In genomic region chr19:10388957-10389356, GRCh38 we compare ENCODE assay signal across 8 cellular contexts. TPM values are rescaled to one million over a fixed set of nuclear protein-coding genes. Genes with fewer than 3 reads are reported as not detected.
DNase-seq lines count a peak whose midpoint lies in the region; ATAC-seq and TF ChIP-seq lines count a peak whose summit lies in the region.

No MANE protein-coding gene starts in this region.

- TF ChIP-seq POLR2A in lower leg skin (IDR thresholded peaks at IDR 0.05) = no peak

- no peaks in the 10 kb centered on the region for H3K4me1 ChIP-seq in HAP-1

- peaks cover 37% of the 10 kb centered on the region for H3K36me3 Mint-ChIP-seq in activated CD4-positive, alpha-beta T cell treated with anti-CD3 and anti-CD28 coated beads, Interleukin-2, amount 10 ng/mL, durations not matched to agents 24 days and 14 days (ENCODE audit: low read depth)

- no peaks in the 10 kb centered on the region for H3K27me3 ChIP-seq in HAP-1 (ENCODE audit: low read depth)

- H3K4me3 Mint-ChIP-seq in activated CD4-positive, alpha-beta T cell treated with anti-CD3 and anti-CD28 coated beads, Interleukin-2, amount 10 ng/mL, durations not matched to agents 24 days and 14 days = no peak overlapping the region

- no peak overlapping the region for H3K4me3 ChIP-seq in AG10803 (ENCODE audit: low read length)
- no peak overlapping the region for H3K4me3 ChIP-seq in HAP-1
- no peak overlapping the region for H3K4me3 ChIP-seq in lower leg skin (ENCODE audit: low read depth, poor library complexity, severe bottlenecking)

- DNase-seq in AG10803 (ENCODE audit: low read depth) = peak; percentile 66
- DNase-seq in HAP-1 (ENCODE audit: low spot score in 2 of 2) = peak; percentile 71 to 94
- DNase-seq in NCI-H526 (lab: John Stamatoyannopoulos, UW) = peak; percentile 48 to 84
- DNase-seq in activated CD4-positive, alpha-beta T cell treated with anti-CD3 and anti-CD28 coated beads, Interleukin-2, amount 10 ng/mL, durations not matched to agents 24 days and 14 days = peak; percentile 93
- DNase-seq in dedifferentiated amniotic fluid mesenchymal stem cell (ENCODE audit: extremely low spot score) = peak; percentile 76
- DNase-seq in lower leg skin (ENCODE audit: low spot score in 2 of 2) = peak; percentile 87 to 98
- DNase-seq in stimulated activated CD8-positive, alpha-beta memory T cell treated with anti-CD3 and anti-CD28 coated beads, Interleukin-12 subunit alpha, Interleukin-12 subunit beta, amount 100 ng/mL, for 24 hours (ENCODE audit: extremely low read depth) = peak; percentile 46

- H3K27ac Mint-ChIP-seq in activated CD4-positive, alpha-beta T cell treated with anti-CD3 and anti-CD28 coated beads, Interleukin-2, amount 10 ng/mL, durations not matched to agents 24 days and 14 days = no peak overlapping the region

- peaks cover 39% of the 10 kb centered on the region for H3K36me3 ChIP-seq in HAP-1 (replicated peaks)

- ATAC-seq in GM18520 (IDR thresholded peaks at IDR 0.05; ENCODE audit: unreplicated experiment) = no peak

- WGBS in lower leg skin, 2 donors = 0% methylated on average over 3 of the region's 3 CpGs

- TF ChIP-seq CTCF in AG10803 (conservative IDR thresholded peaks at IDR 0.05; ENCODE audit: low read length) (peak; percentile 97), lower leg skin (IDR thresholded peaks at IDR 0.05) (peak in 2 of 3 donors; percentile 55 to 85)

- in situ Hi-C loops in HAP-1 (cut with MboI; ENCODE audit: low sequenced_read_pairs) = loop anchor here (5.0 to 10.0 kb wide), 2 partner anchors 117 to 464 kb away; partner anchors contain the start of gene ICAM1

- intact Hi-C loops in activated CD4-positive, alpha-beta T cell treated with anti-CD3 and anti-CD28 coated beads, Interleukin-2, amount 10 ng/mL, durations not matched to agents 24 days and 14 days (cut with micrococcal nuclease) = loop anchor here (1.0 to 5.0 kb wide), 3 partner anchors 120 to 457 kb away; no protein-coding TSS in a partner anchor
- intact Hi-C loops in lower leg skin (cut with DNase I; ENCODE audit: low total_unique reads) = loop anchor here (2.0 kb wide), 1 partner anchor 120 kb away; no protein-coding TSS in a partner anchor

- H3K4me1 Mint-ChIP-seq in activated CD4-positive, alpha-beta T cell treated with anti-CD3 and anti-CD28 coated beads, Interleukin-2, amount 10 ng/mL, durations not matched to agents 24 days and 14 days = peaks cover 9% of the 10 kb centered on the region

- H3K9me3 Mint-ChIP-seq in activated CD4-positive, alpha-beta T cell treated with anti-CD3 and anti-CD28 coated beads, Interleukin-2, amount 10 ng/mL, durations not matched to agents 24 days and 14 days = no peaks in the 10 kb centered on the region

- H3K9me3 ChIP-seq in HAP-1 = no peaks in the 10 kb centered on the region

- H3K27me3 Mint-ChIP-seq in activated CD4-positive, alpha-beta T cell treated with anti-CD3 and anti-CD28 coated beads, Interleukin-2, amount 10 ng/mL, durations not matched to agents 24 days and 14 days = no peaks in the 10 kb centered on the region

RNA-seq across cellular contexts. Expression of gene TYK2, which starts 8.6 kb away (rescaled TPM):
- 244 and 255 TPM in 2 replicates for total RNA-seq in activated CD4-positive, alpha-beta T cell treated with anti-CD3 and anti-CD28 coated beads, Interleukin-2, amount 10 ng/mL, durations not matched to agents 24 days and 14 days
- 100 to 1,000 TPM in 1 of 4 donors, 10 to 100 TPM in 3; 48.2 to 115 (median 64.8) TPM for total RNA-seq in lower leg skin

RNA-seq across cellular contexts. Expression of gene CDC37, which starts 14.4 kb away (rescaled TPM):
- total RNA-seq in activated CD4-positive, alpha-beta T cell treated with anti-CD3 and anti-CD28 coated beads, Interleukin-2, amount 10 ng/mL, durations not matched to agents 24 days and 14 days = 304 and 310 TPM in 2 replicates
- 100 to 1,000 TPM in 3 of 4 donors, 10 to 100 TPM in 1; 92.8 to 142 (median 120) TPM for total RNA-seq in lower leg skin

RNA-seq across cellular contexts. Expression of gene PDE4A, which starts 31.4 kb away (rescaled TPM):
- 55.3 and 58.0 TPM in 2 replicates for total RNA-seq in activated CD4-positive, alpha-beta T cell treated with anti-CD3 and anti-CD28 coated beads, Interleukin-2, amount 10 ng/mL, durations not matched to agents 24 days and 14 days
- total RNA-seq in lower leg skin = 1 to 10 TPM; 4.1 to 6.8 (median 5.7) TPM

RNA-seq across cellular contexts. Expression of gene ICAM3, which starts 49.5 kb away (rescaled TPM):
- 104 and 108 TPM in 2 replicates for total RNA-seq in activated CD4-positive, alpha-beta T cell treated with anti-CD3 and anti-CD28 coated beads, Interleukin-2, amount 10 ng/mL, durations not matched to agents 24 days and 14 days
- total RNA-seq in lower leg skin = 10 to 100 TPM in 1 of 4 donors, 1 to 10 TPM in 3; 3.8 to 10.2 (median 5.1) TPM

RNA-seq across cellular contexts. Expression of gene RAVER1, which starts 55.6 kb away (rescaled TPM):
- 96.1 and 108 TPM in 2 replicates for total RNA-seq in activated CD4-positive, alpha-beta T cell treated with anti-CD3 and anti-CD28 coated beads, Interleukin-2, amount 10 ng/mL, durations not matched to agents 24 days and 14 days
- total RNA-seq in lower leg skin = 10 to 100 TPM; 14.2 to 22.5 (median 19.2) TPM
